Comparison of ENCODE assay signal across 15 cellular contexts in genomic region chr3:126867526-126868200, GRCh38.
DNase-seq lines count a peak whose midpoint lies in the region; ATAC-seq, FAIRE-seq and TF ChIP-seq lines count a peak whose summit lies in the region.
"Had no signal": no experiment of that assay in that cellular context is flagged by ENCODE, and none has a peak within 500 bp of the region (broad histone marks: within the 10 kb centered on the region; RNA-seq: fewer than 3 reads in every experiment).

No MANE protein-coding gene starts in this region.

- H3K9ac ChIP-seq in H1 (replicated peaks in 1 of 4; ENCODE audit: extremely low read depth in 1 of 4, low read depth in 3 of 4, low read length in 3 of 4), result no peak overlapping the region

- H3K4me1 ChIP-seq in H1 (replicated peaks in 1 of 4; ENCODE audit: control insufficient read depth in 3 of 4, insufficient read depth in 4 of 4, low read length in 3 of 4) (peaks cover 0 to 3% (median 0%) of the 10 kb centered on the region in 4 experiments; a peak in 1 of 7 replicates), psoas muscle (peaks cover 17% of the 10 kb centered on the region)

- H2BK5ac ChIP-seq in H1 (ENCODE audit: low read depth, low read length), result no peak overlapping the region

- no peak overlapping the region for H2AK5ac ChIP-seq in H1 (ENCODE audit: low read depth, low read length)

- peaks cover 17% of the 10 kb centered on the region; the same call in 1 of the 2 replicates for H3K23me2 ChIP-seq in H1 (ENCODE audit: low read depth, low read length)

- H2BK120ac ChIP-seq in H1 (replicated peaks; ENCODE audit: low read depth, low read length), result no peak overlapping the region

- no peak overlapping the region for H2BK20ac ChIP-seq in H1 (ENCODE audit: low read length)

- no peak overlapping the region for H4K91ac ChIP-seq in H1 (replicated peaks; ENCODE audit: insufficient read length, low read length)

- no peak overlapping the region for H3K18ac ChIP-seq in H1 (ENCODE audit: extremely low read depth, low read length)

- H3K4me3 ChIP-seq in H1 (ENCODE audit: extremely low read depth in 1 of 4, insufficient read depth in 2 of 4, low read depth in 3 of 4, low read length in 4 of 4) (no peak overlapping the region), psoas muscle (no peak overlapping the region)

- H3K14ac ChIP-seq in H1 (ENCODE audit: insufficient read length), result no peak overlapping the region

- H3K36me3 ChIP-seq in H1 (ENCODE audit: control insufficient read depth in 2 of 4, insufficient read depth in 4 of 4, low read length in 3 of 4), result peaks cover 0 to 5% (median 0%) of the 10 kb centered on the region in 4 experiments; a peak in 2 of 8 replicates
- no peaks in the 10 kb centered on the region for H3K36me3 ChIP-seq in psoas muscle (ENCODE audit: insufficient read depth in 1 of 2, low read depth in 1 of 2)

- no peaks in the 10 kb centered on the region for H3K79me2 ChIP-seq in H1 (ENCODE audit: control insufficient read depth in 1 of 2, insufficient read depth in 2 of 2, low read length in 2 of 2)

- H2AFZ ChIP-seq in H1 (ENCODE audit: low read length), result no peak overlapping the region

- peak; percentile 11 for DNase-seq in NCI-H524 treated with DMSO at 0.1 percent for 48 hours (lab: John Stamatoyannopoulos, UW)
- no peak for DNase-seq in H1 (ENCODE audit: low read depth in 1 of 2, low spot score in 2 of 2)
- peak; percentile 39 for DNase-seq in mesenteric fat pad (ENCODE audit: low spot score)
- no peak for DNase-seq in psoas muscle
- no peak for DNase-seq in NCI-H510A treated with DMSO at 0.1 percent for 48 hours (lab: John Stamatoyannopoulos, UW)
- DNase-seq in epidermal melanocyte (ENCODE audit: insufficient read length, low spot score), result no peak
- no peak for DNase-seq in pons (ENCODE audit: low spot score)
- DNase-seq: C1 segment of cervical spinal cord; CD4-positive, alpha-beta memory T cell; HCEC 1CT; HFFc6 had no signal

- H3K27ac ChIP-seq in H1 (ENCODE audit: low read depth, low read length) (no peak overlapping the region), psoas muscle (no peak overlapping the region)

- POLR2A ChIA-PET in H1 (lab: Charles Lee; ENCODE audit: partially characterized antibody), result interaction anchor here (2.4 kb wide), 1 partner anchor 16 kb away, joined by 6 read pairs; no protein-coding TSS in a partner anchor

- TF ChIP-seq POLR2A in H1 (IDR thresholded peaks at IDR 0.05; ENCODE audit: control extremely low read depth in 1 of 2, low read depth in 2 of 2, low read length in 2 of 2), result no peak

- H4K5ac ChIP-seq in H1 (ENCODE audit: insufficient read length, low read depth, low read length), result no peak overlapping the region

- no peak overlapping the region for H2BK15ac ChIP-seq in H1 (ENCODE audit: low read length)

- TF ChIP-seq CTCF in H1 (IDR thresholded peaks at IDR 0.05; ENCODE audit: control extremely low read depth in 1 of 3, insufficient read depth in 1 of 3, low read depth in 1 of 3, low read length in 3 of 3), result no peak
- TF ChIP-seq CTCF in psoas muscle (IDR thresholded peaks at IDR 0.05), result no peak

- H3K27me3 ChIP-seq in H1 (replicated peaks in 1 of 4; ENCODE audit: control insufficient read depth in 3 of 4, extremely low read depth in 1 of 4, insufficient read depth in 3 of 4, low read length in 3 of 4), result no peaks in the 10 kb centered on the region
- H3K27me3 ChIP-seq in psoas muscle (ENCODE audit: insufficient read depth in 3 of 3, low read length in 2 of 3), result no peaks in the 10 kb centered on the region

- H3K79me1 ChIP-seq in H1 (ENCODE audit: low read depth, low read length), result no peaks in the 10 kb centered on the region; the same call in 1 of the 2 replicates

- CTCF ChIA-PET in H1 (lab: Charles Lee; ENCODE audit: partially characterized antibody), result interaction anchor here (1.0 to 1.5 kb wide), 5 partner anchors 11 to 130 kb away, joined by 3 to 8 read pairs (median 3); no protein-coding TSS in a partner anchor

- ATAC-seq in psoas muscle (peak; percentile 22 to 57 (median 44)), HG03342 (IDR thresholded peaks at IDR 0.05; ENCODE audit: unreplicated experiment) (no peak)

- no peak overlapping the region for H3K23ac ChIP-seq in H1 (ENCODE audit: insufficient read length)

- intact Hi-C loops in psoas muscle (cut with DNase I), result no loop called here

- H3K56ac ChIP-seq in H1 (replicated peaks; ENCODE audit: insufficient read length, low read depth, low read length), result no peak overlapping the region

- no peak overlapping the region for H3K4ac ChIP-seq in H1 (replicated peaks; ENCODE audit: insufficient read length, low read depth, low read length)

- 80% methylated on average over 2 of the region's 2 CpGs; no CpG with 5 or more reads in 1 of the 2 experiments for WGBS in H1 (ENCODE audit: extremely low coverage in 1 of 2, insufficient coverage in 1 of 2, insufficient read length in 1 of 2, insufficient replicate concordance in 2 of 2, low coverage in 1 of 2, low lambda C conversion rate in 2 of 2, missing lambda C conversion rate in 1 of 2), 2 experiments
- 49 to 70% (median 53%) methylated on average over 2 of the region's 2 CpGs for WGBS in psoas muscle, 3 donors

- peak overlapping the region; percentile 68; the same call in 1 of the 2 replicates for H2BK12ac ChIP-seq in H1 (ENCODE audit: low read depth, low read length)

- H3K9me3 ChIP-seq in H1 (ENCODE audit: insufficient read depth in 2 of 2, low read depth in 1 of 2, low read length in 1 of 2), result peaks cover 0 to 5% of the 10 kb centered on the region in 2 experiments; a peak in 2 of 4 replicates
- no peaks in the 10 kb centered on the region for H3K9me3 ChIP-seq in psoas muscle

- TF ChIP-seq EP300 in H1 (IDR thresholded peaks at IDR 0.05; ENCODE audit: borderline replicate concordance in 1 of 2, low read depth in 2 of 2, low read length in 2 of 2), result no peak

- H4K8ac ChIP-seq in H1 (ENCODE audit: extremely low read depth, insufficient read depth, low read length), result no peak overlapping the region

- H4K20me1 ChIP-seq in H1 (replicated peaks in 1 of 2; ENCODE audit: control insufficient read depth in 1 of 2, insufficient read depth in 2 of 2, low read length in 2 of 2), result peaks cover 0 to 2% of the 10 kb centered on the region in 2 experiments

- no peak for FAIRE-seq in H1 (lab: Jason Lieb, UNC)
- FAIRE-seq: A204.1, G401.6, GM12891 had no signal

- no peak overlapping the region for H3K4me2 ChIP-seq in H1 (ENCODE audit: insufficient read depth in 1 of 2, low read depth in 2 of 2, low read length in 2 of 2)

- TF ChIP-seq RAD21 in H1 (IDR thresholded peaks at IDR 0.05 in 1 of 2, conservative IDR thresholded peaks at IDR 0.05 in 1 of 2; ENCODE audit: low read depth in 2 of 2, low read length in 2 of 2), result no peak

TF ChIP-seq in H1, 55 proteins besides CTCF, POLR2A, EP300 and RAD21:
- TF ChIP-seq HDAC6 (IDR thresholded peaks at IDR 0.05; ENCODE audit: low read depth, low read length), result no peak

Comparison
In these comparisons a context has a peak if more than half of its experiments do, and no peak if none do; other contexts are left out.
1. DNase-seq: peak in NCI-H524 treated with DMSO at 0.1 percent for 48 hours (single experiment) and mesenteric fat pad (single experiment); none in H1 (0 of 2), psoas muscle (0 of 2), NCI-H510A treated with DMSO at 0.1 percent for 48 hours (single experiment), epidermal melanocyte (single experiment) and pons (single experiment).